23 cellular contexts compared by ENCODE assay signal in genomic region chr5:103427326-103427725, GRCh38.
"Had no signal": no experiment of that assay in that cellular context is flagged by ENCODE, and none has a peak within 500 bp of the region (broad histone marks: within the 10 kb centered on the region; RNA-seq: fewer than 3 reads in every experiment).

No MANE protein-coding gene starts in this region.

- FAIRE-seq: endothelial cell of umbilical vein, kidney, small intestine, urothelium cell line had no signal

- H3K9me3 Mint-ChIP-seq: endodermal cell; naive thymus-derived CD8-positive, alpha-beta T cell; type B pancreatic cell had no signal

- H3K36me3 ChIP-seq: sigmoid colon had no signal

- H3K4me3 ChIP-seq: coronary artery, hepatocyte, mucosa of descending colon, psoas muscle, sigmoid colon had no signal

- H3K27me3 Mint-ChIP-seq: type B pancreatic cell had no signal

- H3K27ac ChIP-seq: coronary artery, hepatocyte, psoas muscle, sigmoid colon had no signal

- H3K36me3 Mint-ChIP-seq: naive thymus-derived CD8-positive, alpha-beta T cell had no signal

- H3K27me3 ChIP-seq: hepatocyte, sigmoid colon had no signal

- DNase-seq: effector CD4-positive, alpha-beta T cell; endodermal cell; erythroblast; foreskin melanocyte; head of caudate nucleus; kidney; left cardiac atrium; mammary epithelial cell; mucosa of descending colon; naive thymus-derived CD8-positive, alpha-beta T cell; nucleus accumbens; psoas muscle; retina; sigmoid colon; small intestine; stimulated activated CD4-positive, alpha-beta T cell treated with anti-CD3 and anti-CD28 coated beads, Interleukin-12 subunit alpha, Interleukin-12 subunit beta, amount 100 ng/mL, for 4 hours; stimulated activated CD4-positive, alpha-beta T cell treated with anti-CD3 and anti-CD28 coated beads, Interleukin-2, amount 100 ng/mL, for 48 hours; stimulated activated naive CD4-positive, alpha-beta T cell treated with Interleukin-2 at 50 U/mL for 16 hours had no signal

- H3K4me1 Mint-ChIP-seq: endodermal cell; naive thymus-derived CD8-positive, alpha-beta T cell had no signal

- H3K27ac Mint-ChIP-seq: endodermal cell; naive thymus-derived CD8-positive, alpha-beta T cell; type B pancreatic cell had no signal

- ATAC-seq: left cardiac atrium; mucosa of descending colon; naive thymus-derived CD8-positive, alpha-beta T cell had no signal

- H2AFZ ChIP-seq: hepatocyte had no signal

- H3K79me2 ChIP-seq: hepatocyte had no signal

- H3K4me2 ChIP-seq: hepatocyte had no signal

- H3K4me3 Mint-ChIP-seq: endodermal cell; naive thymus-derived CD8-positive, alpha-beta T cell; type B pancreatic cell had no signal

- H3K9me3 ChIP-seq: mucosa of descending colon, psoas muscle, sigmoid colon had no signal
